ENCODE assay signal across 9 cellular contexts in genomic region chr5:168114444-168115017, GRCh38.
DNase-seq lines count a peak whose midpoint lies in the region; ATAC-seq and TF ChIP-seq lines count a peak whose summit lies in the region.
"Had no signal": no experiment of that assay in that cellular context is flagged by ENCODE, and none has a peak within 500 bp of the region (broad histone marks: within the 10 kb centered on the region; RNA-seq: fewer than 3 reads in every experiment).

No MANE protein-coding gene starts in this region.

- H3K18ac ChIP-seq in IMR-90 (ENCODE audit: low read depth, low read length), result no peak overlapping the region

- H3K36me3 ChIP-seq in IMR-90 (ENCODE audit: control insufficient read depth, insufficient read depth, low read length), result no peaks in the 10 kb centered on the region
- H3K36me3 ChIP-seq in RWPE2 (ENCODE audit: low read depth), result no peaks in the 10 kb centered on the region
- no peaks in the 10 kb centered on the region for H3K36me3 ChIP-seq in left lung

- H4K20me1 ChIP-seq in IMR-90 (ENCODE audit: insufficient read depth, low read length), result no peaks in the 10 kb centered on the region

- no peaks in the 10 kb centered on the region for H3K9me1 ChIP-seq in IMR-90 (ENCODE audit: insufficient read depth, low read length)

- H3K4me1 ChIP-seq in IMR-90 (ENCODE audit: control insufficient read depth, insufficient read depth, low read length) (no peaks in the 10 kb centered on the region), RWPE2 (ENCODE audit: insufficient read depth, poor library complexity, severe bottlenecking) (no peaks in the 10 kb centered on the region), left lung (no peaks in the 10 kb centered on the region)

- WGBS in IMR-90 (ENCODE audit: extremely low coverage in 2 of 2, insufficient read length in 1 of 2), 2 experiments, result no CpG with 5 or more reads among the region's 6 CpGs

- in situ Hi-C loops in IMR-90 (cut with MboI; ENCODE audit: low sequenced_read_pairs), result no loop called here
- in situ Hi-C loops in astrocyte of the spinal cord (cut with HindIII; ENCODE audit: low sequenced_read_pairs), result no loop called here

- dilution Hi-C loops in IMR-90 (cut with HindIII; ENCODE audit: low sequenced_read_pairs, unreplicated experiment), result no loop called here

- H3K27ac ChIP-seq in IMR-90 (ENCODE audit: insufficient read depth, low read length) (no peak overlapping the region), RWPE2 (ENCODE audit: poor library complexity, severe bottlenecking) (no peak overlapping the region), left lung (no peak overlapping the region)
- H3K27ac ChIP-seq: epithelial cell of prostate had no signal

- no peak overlapping the region for H2BK20ac ChIP-seq in IMR-90 (ENCODE audit: low read depth, low read length)

- TF ChIP-seq RAD21 in IMR-90 (IDR thresholded peaks at IDR 0.05; ENCODE audit: low read length), result peak; percentile 21; the same call in 1 of the 2 replicates

- no peak overlapping the region for H2BK120ac ChIP-seq in IMR-90 (ENCODE audit: low read depth, low read length)

- H3K23ac ChIP-seq in IMR-90 (ENCODE audit: low read depth, low read length), result no peak overlapping the region

- no peak overlapping the region for H3K14ac ChIP-seq in IMR-90 (replicated peaks; ENCODE audit: low read depth, low read length)

- H3K27me3 ChIP-seq in IMR-90 (ENCODE audit: control insufficient read depth, insufficient read depth, low read length) (no peaks in the 10 kb centered on the region), RWPE2 (ENCODE audit: insufficient read depth, poor library complexity, severe bottlenecking) (no peaks in the 10 kb centered on the region), left lung (no peaks in the 10 kb centered on the region)

- ATAC-seq in GM21825 (IDR thresholded peaks at IDR 0.05; ENCODE audit: unreplicated experiment) (peak; percentile 81), IMR-90 (ENCODE audit: low read depth) (peak; percentile 54; the same call in 1 of the 2 replicates), RWPE2 (ENCODE audit: low read depth) (peak; percentile 75; the same call in 2 of the 3 replicates), left lung (peak; percentile 92)

- H3K4ac ChIP-seq in IMR-90 (ENCODE audit: low read depth, low read length), result no peak overlapping the region

- H2AK5ac ChIP-seq in IMR-90 (ENCODE audit: low read depth, low read length), result no peak overlapping the region

- no peak overlapping the region for H2BK15ac ChIP-seq in IMR-90 (ENCODE audit: low read depth, low read length)

- H4K8ac ChIP-seq in IMR-90 (ENCODE audit: low read depth in 2 of 2, low read length in 2 of 2), result no peak overlapping the region

- no peak overlapping the region for H3K56ac ChIP-seq in IMR-90 (ENCODE audit: extremely low read depth, insufficient read depth, low read length)

- POLR2A ChIA-PET in IMR-90 (lab: Charles Lee; ENCODE audit: unreplicated experiment), result no interaction called here

- peak; percentile 35 for TF ChIP-seq CTCF in IMR-90 (conservative IDR thresholded peaks at IDR 0.05; ENCODE audit: low read depth, low read length)
- TF ChIP-seq CTCF in RWPE2 (IDR thresholded peaks at IDR 0.05; ENCODE audit: poor library complexity, severe bottlenecking), result peak; percentile 74
- TF ChIP-seq CTCF in astrocyte of the spinal cord (IDR thresholded peaks at IDR 0.05; ENCODE audit: low read depth, low read length), result peak; percentile 80
- TF ChIP-seq CTCF in left lung (IDR thresholded peaks at IDR 0.05), result peak; percentile 50 to 71

- CTCF ChIA-PET in IMR-90 (lab: Yijun Ruan, JAX), result no interaction called here

- TF ChIP-seq POLR2A in IMR-90 (IDR thresholded peaks at IDR 0.05; ENCODE audit: low read depth, low read length), result no peak

- no TSS peak for BruUV-seq in IMR-90 (replicated peaks; lab: Mats Ljungman, UMichigan)

- intact Hi-C loops in IMR-90 (cut with micrococcal nuclease), result no loop called here
- intact Hi-C loops in left lung (cut with DNase I), result loop anchor here in 1 of 2 donors (10.0 kb wide), 1 partner anchor 100 kb away; no protein-coding TSS in a partner anchor

- no peak overlapping the region for H4K91ac ChIP-seq in IMR-90 (ENCODE audit: insufficient read depth, low read depth, low read length)

- DNase-seq in SIG-M5 treated with dmso at 0.1 percent for 504 hours (lab: John Stamatoyannopoulos, UW; ENCODE audit: unreplicated experiment), result peak; percentile 35
- no peak for DNase-seq in SIG-M5 (lab: John Stamatoyannopoulos, UW)
- peak; percentile 14 for DNase-seq in IMR-90
- no peak for DNase-seq in RWPE2 (ENCODE audit: low spot score)
- DNase-seq in astrocyte of the spinal cord (ENCODE audit: low read depth, low spot score), result peak; percentile 36
- DNase-seq in left lung, result peak in 1 of 2 donors; percentile 35
- no peak for DNase-seq in T1000 (lab: John Stamatoyannopoulos, UW)

- H2AK9ac ChIP-seq in IMR-90 (replicated peaks; ENCODE audit: low read depth, low read length, poor library complexity), result no peak overlapping the region

- H2AFZ ChIP-seq in IMR-90 (replicated peaks; ENCODE audit: low read length, poor library complexity), result no peak overlapping the region

- H3K4me2 ChIP-seq in IMR-90 (ENCODE audit: low read depth, low read length), result no peak overlapping the region

- H2BK5ac ChIP-seq in IMR-90 (ENCODE audit: low read depth, low read length, poor library complexity, severe bottlenecking), result no peak overlapping the region

- H3K4me3 ChIP-seq in IMR-90 (ENCODE audit: insufficient read depth, low read depth, low read length) (no peak overlapping the region), RWPE2 (ENCODE audit: severe bottlenecking) (no peak overlapping the region), astrocyte of the spinal cord (ENCODE audit: low read depth, low read length) (no peak overlapping the region), left lung (no peak overlapping the region)

- no peak overlapping the region for H3K9ac ChIP-seq in IMR-90 (ENCODE audit: low read depth, low read length)

- H3K79me1 ChIP-seq in IMR-90 (ENCODE audit: low read depth in 1 of 2, low read length in 2 of 2), result no peaks in the 10 kb centered on the region

- no peak overlapping the region for H4K5ac ChIP-seq in IMR-90 (ENCODE audit: low read depth, low read length)

- H3K9me3 ChIP-seq in IMR-90 (ENCODE audit: control insufficient read depth, insufficient read depth, low read length), result no peaks in the 10 kb centered on the region
- H3K9me3 ChIP-seq in RWPE2 (ENCODE audit: severe bottlenecking), result no peaks in the 10 kb centered on the region
- no peaks in the 10 kb centered on the region for H3K9me3 ChIP-seq in left lung

TF ChIP-seq in IMR-90, 13 proteins besides CTCF, POLR2A, EP300 and RAD21:
- TF ChIP-seq USF2 (IDR thresholded peaks at IDR 0.05; ENCODE audit: low read depth, low read length) (no peak), CHD1 (IDR thresholded peaks at IDR 0.05; ENCODE audit: low read depth, low read length) (no peak), ELK1 (IDR thresholded peaks at IDR 0.05; ENCODE audit: borderline replicate concordance, low read depth, low read length) (no peak), CEBPB (IDR thresholded peaks at IDR 0.05; ENCODE audit: low read depth, low read length) (no peak), FOS (IDR thresholded peaks at IDR 0.05; ENCODE audit: low read depth, low read length) (no peak), MAZ (IDR thresholded peaks at IDR 0.05; ENCODE audit: borderline replicate concordance, low read depth, low read length) (no peak), RFX5 (IDR thresholded peaks at IDR 0.05; ENCODE audit: low read depth, low read length) (no peak), BHLHE40 (IDR thresholded peaks at IDR 0.05; ENCODE audit: low read depth, low read length) (no peak), RCOR1 (IDR thresholded peaks at IDR 0.05; ENCODE audit: insufficient replicate concordance, low read length) (no peak), NFE2L2 (IDR thresholded peaks at IDR 0.05; ENCODE audit: low read depth, low read length) (no peak), MXI1 (IDR thresholded peaks at IDR 0.05; ENCODE audit: borderline replicate concordance, low read depth, low read length) (no peak), MAFK (IDR thresholded peaks at IDR 0.05; ENCODE audit: low read depth, low read length) (no peak), SMC3 (IDR thresholded peaks at IDR 0.05; ENCODE audit: low read depth, low read length) (no peak; the same call in 1 of the 2 replicates)

Comparison
In these comparisons a context has a peak if more than half of its experiments do, and no peak if none do; other contexts are left out.
1. DNase-seq: peak in SIG-M5 treated with dmso at 0.1 percent for 504 hours (single experiment), IMR-90 (single experiment) and astrocyte of the spinal cord (single experiment); none in SIG-M5 (single experiment), RWPE2 (single experiment) and T1000 (single experiment).
2. Peak in every context shown above with its lines, with median percentiles within 50 percentile points of each other: ATAC-seq and CTCF ChIP-seq.